Comparison of ENCODE assay signal across 8 cellular contexts in genomic region chr10:43407148-43407575, GRCh38. TPM values are rescaled to one million over a fixed set of nuclear protein-coding genes. Genes with fewer than 3 reads are reported as not detected.
A peak's percentile ranks its signal among the peaks of the same experiment; 100 is the strongest.
DNase-seq lines count a peak whose midpoint lies in the region; ATAC-seq, FAIRE-seq and TF ChIP-seq lines count a peak whose summit lies in the region.

No MANE protein-coding gene starts in this region.

- peak overlapping the region; percentile 48; the same call in 1 of the 2 replicates for H3K18ac ChIP-seq in H1 (ENCODE audit: extremely low read depth, low read length)

- H3K27me3 Mint-ChIP-seq in activated CD8-positive, alpha-beta T cell treated with anti-CD3 and anti-CD28 coated beads for 36 hours = no peaks in the 10 kb centered on the region

- DNase-seq in activated CD8-positive, alpha-beta T cell treated with anti-CD3 and anti-CD28 coated beads for 36 hours = peak; percentile 61
- DNase-seq in H1 (ENCODE audit: low read depth in 1 of 2, low spot score in 2 of 2) (no peak), mesenteric fat pad (ENCODE audit: low spot score) (peak; percentile 93), HPDE6-E6E7 (ENCODE audit: extremely low spot score) (no peak)
- peak in 5 of 6 experiments; percentile 25 to 68 (median 57) for DNase-seq in stimulated activated naive CD4-positive, alpha-beta T cell (lab: John Stamatoyannopoulos, UW)

- H2AFZ ChIP-seq in KMS-11 (ENCODE audit: low read depth) (peak overlapping the region; percentile 16), H1 (ENCODE audit: low read length) (no peak overlapping the region)

- TF ChIP-seq CTCF in 22Rv1 (IDR thresholded peaks at IDR 0.05) (no peak), KMS-11 (conservative IDR thresholded peaks at IDR 0.05; ENCODE audit: low read depth, low read length) (no peak), H1 (IDR thresholded peaks at IDR 0.05; ENCODE audit: control extremely low read depth in 1 of 3, insufficient read depth in 1 of 3, low read depth in 1 of 3, low read length in 3 of 3) (no peak)
- no peak for TF ChIP-seq CTCF in activated CD8-positive, alpha-beta T cell treated with anti-CD3 and anti-CD28 coated beads for 36 hours (IDR thresholded peaks at IDR 0.05)

- H2BK5ac ChIP-seq in H1 (ENCODE audit: low read depth, low read length) = peak overlapping the region; percentile 93; the same call in 1 of the 2 replicates

- intact Hi-C loops in activated CD8-positive, alpha-beta T cell treated with anti-CD3 and anti-CD28 coated beads for 36 hours (cut with micrococcal nuclease) = loop anchor here (2.0 to 5.0 kb wide), 2 partner anchors 14 to 270 kb away; partner anchors contain the start of gene CSGALNACT2

- WGBS in H1 (ENCODE audit: extremely low coverage in 1 of 2, insufficient coverage in 1 of 2, insufficient read length in 1 of 2, insufficient replicate concordance in 2 of 2, low coverage in 1 of 2, low lambda C conversion rate in 2 of 2, missing lambda C conversion rate in 1 of 2), 2 experiments = 1% methylated on average over 39 of the region's 59 CpGs; no CpG with 5 or more reads in 1 of the 2 experiments

- peak overlapping the region; percentile 80 for H4K5ac ChIP-seq in H1 (ENCODE audit: insufficient read length, low read depth, low read length)

- no peak overlapping the region for H4K91ac ChIP-seq in H1 (replicated peaks; ENCODE audit: insufficient read length, low read length)

- no peaks in the 10 kb centered on the region for H3K9me3 Mint-ChIP-seq in activated CD8-positive, alpha-beta T cell treated with anti-CD3 and anti-CD28 coated beads for 36 hours

- FAIRE-seq in H1 (lab: Jason Lieb, UNC) = no peak

- TF ChIP-seq EP300 in H1 (IDR thresholded peaks at IDR 0.05; ENCODE audit: borderline replicate concordance in 1 of 2, low read depth in 2 of 2, low read length in 2 of 2) = no peak

- H3K23ac ChIP-seq in H1 (ENCODE audit: insufficient read length) = no peak overlapping the region

- H3K27ac ChIP-seq in 22Rv1 = peak overlapping the region; percentile 99
- H3K27ac ChIP-seq in KMS-11 = peak overlapping the region; percentile 100
- peak overlapping the region; percentile 99; the same call in 1 of the 2 replicates for H3K27ac ChIP-seq in H1 (ENCODE audit: low read depth, low read length)

- H3K36me3 ChIP-seq in KMS-11 (ENCODE audit: insufficient read depth) = 0 out of 2 replicates have a peak, but pooled peaks cover 4% of the 10 kb centered on the region
- no peaks in the 10 kb centered on the region; a peak in 1 of 8 replicates for H3K36me3 ChIP-seq in H1 (ENCODE audit: control insufficient read depth in 2 of 4, insufficient read depth in 4 of 4, low read length in 3 of 4)

- peak overlapping the region; percentile 96; the same call in 1 of the 2 replicates for H4K8ac ChIP-seq in H1 (ENCODE audit: extremely low read depth, insufficient read depth, low read length)

- H3K4me3 Mint-ChIP-seq in activated CD8-positive, alpha-beta T cell treated with anti-CD3 and anti-CD28 coated beads for 36 hours = peak overlapping the region; percentile 99

- H2AK5ac ChIP-seq in H1 (ENCODE audit: low read depth, low read length) = no peak overlapping the region

- H3K4me2 ChIP-seq in KMS-11 (peak overlapping the region; percentile 69), H1 (ENCODE audit: insufficient read depth in 1 of 2, low read depth in 2 of 2, low read length in 2 of 2) (peak overlapping the region; percentile 80 to 87)

- no peak overlapping the region for H2BK20ac ChIP-seq in H1 (ENCODE audit: low read length)

- H4K20me1 ChIP-seq in KMS-11 (ENCODE audit: insufficient read depth) = peaks cover 28% of the 10 kb centered on the region
- peaks cover 9 to 14% of the 10 kb centered on the region in 2 experiments for H4K20me1 ChIP-seq in H1 (replicated peaks in 1 of 2; ENCODE audit: control insufficient read depth in 1 of 2, insufficient read depth in 2 of 2, low read length in 2 of 2)

- no peak overlapping the region; the same call in 1 of the 2 replicates for H2BK12ac ChIP-seq in H1 (ENCODE audit: low read depth, low read length)

- H3K4me1 Mint-ChIP-seq in activated CD8-positive, alpha-beta T cell treated with anti-CD3 and anti-CD28 coated beads for 36 hours (ENCODE audit: low read depth) = peaks cover 30% of the 10 kb centered on the region

- ATAC-seq in GM19035 (IDR thresholded peaks at IDR 0.05; ENCODE audit: unreplicated experiment) = peak; percentile 26
- no peak for ATAC-seq in activated CD8-positive, alpha-beta T cell treated with anti-CD3 and anti-CD28 coated beads for 36 hours

- peaks cover 9% of the 10 kb centered on the region; the same call in 1 of the 2 replicates for H3K23me2 ChIP-seq in H1 (ENCODE audit: low read depth, low read length)

- H3K4ac ChIP-seq in H1 (replicated peaks; ENCODE audit: insufficient read length, low read depth, low read length) = peak overlapping the region; percentile 99

- CTCF ChIA-PET in activated CD8-positive, alpha-beta T cell treated with anti-CD3 and anti-CD28 coated beads for 36 hours (lab: Charles Lee) = interaction anchor here (0.8 to 1.8 kb wide), 4 partner anchors 9 to 51 kb away, joined by 3 to 12 read pairs (median 7); no protein-coding TSS in a partner anchor
- CTCF ChIA-PET in H1 (lab: Charles Lee; ENCODE audit: partially characterized antibody) = interaction anchor here (0.6 to 1.8 kb wide), 5 partner anchors 11 to 618 kb away, joined by 3 to 6 read pairs (median 4); partner anchors contain the start of gene ZNF32

- H3K9ac ChIP-seq in KMS-11 = peak overlapping the region; percentile 99
- H3K9ac ChIP-seq in H1 (replicated peaks in 1 of 4; ENCODE audit: extremely low read depth in 1 of 4, low read depth in 3 of 4, low read length in 3 of 4) = peak overlapping the region; percentile 89 to 92 (median 90)

- peak overlapping the region; percentile 23 for H3K14ac ChIP-seq in H1 (ENCODE audit: insufficient read length)

- peak overlapping the region; percentile 54 for H2BK120ac ChIP-seq in H1 (replicated peaks; ENCODE audit: low read depth, low read length)

- no peaks in the 10 kb centered on the region for H3K27me3 ChIP-seq in KMS-11 (ENCODE audit: insufficient read depth, low read depth)
- H3K27me3 ChIP-seq in H1 (replicated peaks in 1 of 4; ENCODE audit: control insufficient read depth in 3 of 4, extremely low read depth in 1 of 4, insufficient read depth in 3 of 4, low read length in 3 of 4) = no peaks in the 10 kb centered on the region

- H3K56ac ChIP-seq in H1 (replicated peaks; ENCODE audit: insufficient read length, low read depth, low read length) = peak overlapping the region; percentile 90

- H3K79me1 ChIP-seq in H1 (ENCODE audit: low read depth, low read length) = no peaks in the 10 kb centered on the region

- peaks cover 58% of the 10 kb centered on the region for H3K36me3 Mint-ChIP-seq in activated CD8-positive, alpha-beta T cell treated with anti-CD3 and anti-CD28 coated beads for 36 hours (ENCODE audit: low read depth)

- H3K4me1 ChIP-seq in KMS-11 (ENCODE audit: low read depth, poor library complexity, severe bottlenecking) (peaks cover 32% of the 10 kb centered on the region), H1 (replicated peaks in 1 of 4; ENCODE audit: control insufficient read depth in 3 of 4, insufficient read depth in 4 of 4, low read length in 3 of 4) (peaks cover 0 to 9% (median 4%) of the 10 kb centered on the region in 4 experiments; a peak in 5 of 7 replicates)

- POLR2A ChIA-PET in activated CD8-positive, alpha-beta T cell treated with anti-CD3 and anti-CD28 coated beads for 36 hours (lab: Charles Lee) = interaction anchor here (0.8 to 9.4 kb wide), 12 partner anchors 13 to 102 kb away, joined by 3 to 332 read pairs (median 4); no protein-coding TSS in a partner anchor
- POLR2A ChIA-PET in H1 (lab: Charles Lee; ENCODE audit: partially characterized antibody) = interaction anchor here (0.6 to 3.9 kb wide), 20 partner anchors 9 to 589 kb away, joined by 3 to 104 read pairs (median 6); partner anchors contain the start of gene ZNF487

- no peak overlapping the region for H3K4me3 ChIP-seq in KMS-11 (IDR thresholded peaks at IDR 0.05; ENCODE audit: insufficient read depth, low read depth, low read length)
- peak overlapping the region; percentile 61 to 97 (median 89) for H3K4me3 ChIP-seq in H1 (ENCODE audit: extremely low read depth in 1 of 4, insufficient read depth in 2 of 4, low read depth in 3 of 4, low read length in 4 of 4)

- no peak for TF ChIP-seq RAD21 in H1 (IDR thresholded peaks at IDR 0.05 in 1 of 2, conservative IDR thresholded peaks at IDR 0.05 in 1 of 2; ENCODE audit: low read depth in 2 of 2, low read length in 2 of 2)

- no peak for TF ChIP-seq POLR2A in H1 (IDR thresholded peaks at IDR 0.05; ENCODE audit: control extremely low read depth in 1 of 2, low read depth in 2 of 2, low read length in 2 of 2)

- H2BK15ac ChIP-seq in H1 (ENCODE audit: low read length) = no peak overlapping the region

- H3K9me3 ChIP-seq in H1 (ENCODE audit: insufficient read depth in 2 of 2, low read depth in 1 of 2, low read length in 1 of 2) = no peaks in the 10 kb centered on the region

- H3K79me2 ChIP-seq in KMS-11 (ENCODE audit: insufficient read depth, low read depth) (peaks cover 64% of the 10 kb centered on the region), H1 (ENCODE audit: control insufficient read depth in 1 of 2, insufficient read depth in 2 of 2, low read length in 2 of 2) (peaks cover 48 to 62% of the 10 kb centered on the region in 2 experiments)

- H3K27ac Mint-ChIP-seq in activated CD8-positive, alpha-beta T cell treated with anti-CD3 and anti-CD28 coated beads for 36 hours = peak overlapping the region; percentile 100

RNA-seq across cellular contexts. Expression of gene HNRNPF, which starts 1.8 kb away (rescaled TPM):
- 100 to 1,000 TPM; 442 to 445 TPM for total RNA-seq in activated CD8-positive, alpha-beta T cell treated with anti-CD3 and anti-CD28 coated beads for 36 hours
- 389 and 397 TPM in 2 replicates for total RNA-seq in H1 (2021; fragmentation: NEBNext Ultra II Directional; extraction: Animal tissue kit (Norgen Biotek cat#: 25700))
- 208 and 209 TPM in 2 replicates for polyA plus RNA-seq in H1 (2011; rRNA removed)
- polyA plus RNA-seq in H1 (2011; cell fraction: cytosol; rRNA removed) = 285 TPM
- polyA plus RNA-seq in H1 (2011; cell fraction: nucleus; rRNA removed) = 199 TPM
- polyA plus RNA-seq in H1 (2012, experiment 1 of 2) = 322 to 369 TPM (median 332 TPM) in 4 replicates
- 154 TPM for polyA plus RNA-seq in H1 (2012, experiment 2 of 2)
- polyA plus RNA-seq in H1 (2013, experiment 1 of 2) = 167 TPM
- polyA plus RNA-seq in H1 (2013, experiment 2 of 2) = 175 TPM
- 303 and 334 TPM in 2 replicates for polyA minus RNA-seq in H1 (2011; rRNA and poly(A)+ RNA removed)
- 147 TPM for polyA minus RNA-seq in H1 (2011; cell fraction: cytosol; rRNA and poly(A)+ RNA removed)
- 101 TPM for polyA minus RNA-seq in H1 (2011; cell fraction: nucleus; rRNA and poly(A)+ RNA removed)
- 184 TPM for total RNA-seq in mesenteric fat pad

RNA-seq across cellular contexts. Expression of gene ZNF487, which starts 29.7 kb away (rescaled TPM):
- 1 to 10 TPM; 1.4 to 1.9 TPM for total RNA-seq in activated CD8-positive, alpha-beta T cell treated with anti-CD3 and anti-CD28 coated beads for 36 hours
- 1.9 TPM in 2 replicates for total RNA-seq in H1 (2021; fragmentation: NEBNext Ultra II Directional; extraction: Animal tissue kit (Norgen Biotek cat#: 25700))
- polyA plus RNA-seq in H1 (2011; rRNA removed) = 1.9 and 2.5 TPM in 2 replicates
- polyA plus RNA-seq in H1 (2011; cell fraction: cytosol; rRNA removed) = 1.8 TPM
- polyA plus RNA-seq in H1 (2011; cell fraction: nucleus; rRNA removed) = 2.7 TPM
- polyA plus RNA-seq in H1 (2012, experiment 1 of 2) = 0.97 to 1.6 TPM (median 1.3 TPM) in 4 replicates
- polyA plus RNA-seq in H1 (2012, experiment 2 of 2) = 1.8 TPM
- polyA plus RNA-seq in H1 (2013, experiment 1 of 2) = 1.6 TPM
- polyA plus RNA-seq in H1 (2013, experiment 2 of 2) = 1.4 TPM
- 0.57 and 3.0 TPM in 2 replicates for polyA minus RNA-seq in H1 (2011; rRNA and poly(A)+ RNA removed)
- polyA minus RNA-seq in H1 (2011; cell fraction: cytosol; rRNA and poly(A)+ RNA removed) = not detected
- 3.3 TPM for polyA minus RNA-seq in H1 (2011; cell fraction: nucleus; rRNA and poly(A)+ RNA removed)
- 3.9 TPM for total RNA-seq in mesenteric fat pad

RNA-seq across cellular contexts. Expression of gene FXYD4, which starts 35.7 kb away (rescaled TPM):
- not detected for total RNA-seq in activated CD8-positive, alpha-beta T cell treated with anti-CD3 and anti-CD28 coated beads for 36 hours
- total RNA-seq in H1 (2021; fragmentation: NEBNext Ultra II Directional; extraction: Animal tissue kit (Norgen Biotek cat#: 25700)) = not detected in 2 replicates
- not detected in 2 replicates for polyA plus RNA-seq in H1 (2011; rRNA removed)
- polyA plus RNA-seq in H1 (2011; cell fraction: cytosol; rRNA removed) = not detected
- polyA plus RNA-seq in H1 (2011; cell fraction: nucleus; rRNA removed) = not detected
- polyA plus RNA-seq in H1 (2012, experiment 1 of 2) = not detected in 4 replicates
- polyA plus RNA-seq in H1 (2012, experiment 2 of 2) = not detected
- polyA plus RNA-seq in H1 (2013, experiment 1 of 2) = not detected
- not detected for polyA plus RNA-seq in H1 (2013, experiment 2 of 2)
- not detected in 2 replicates for polyA minus RNA-seq in H1 (2011; rRNA and poly(A)+ RNA removed)
- polyA minus RNA-seq in H1 (2011; cell fraction: cytosol; rRNA and poly(A)+ RNA removed) = not detected
- not detected for polyA minus RNA-seq in H1 (2011; cell fraction: nucleus; rRNA and poly(A)+ RNA removed)
- total RNA-seq in mesenteric fat pad = not detected

Comparison
In these comparisons a context has a peak if more than half of its experiments do, and no peak if none do; other contexts are left out.
1. DNase-seq: peak in activated CD8-positive, alpha-beta T cell treated with anti-CD3 and anti-CD28 coated beads for 36 hours (single experiment), mesenteric fat pad (single experiment) and stimulated activated naive CD4-positive, alpha-beta T cell (5 of 6); none in H1 (0 of 2) and HPDE6-E6E7 (single experiment).
2. Peak in every context shown above with its lines, with median percentiles within 50 percentile points of each other: H3K27ac ChIP-seq.